ENCODE assay signal across 31 cellular contexts in genomic region chr10:49068672-49069217, GRCh38. TPM values are rescaled to one million over a fixed set of nuclear protein-coding genes. Genes with fewer than 3 reads are reported as not detected.
"Had no signal": no experiment of that assay in that cellular context is flagged by ENCODE, and none has a peak within 500 bp of the region (broad histone marks: within the 10 kb centered on the region; RNA-seq: fewer than 3 reads in every experiment).

No MANE protein-coding gene starts in this region.

- H3K4me3 ChIP-seq: ascending aorta, breast epithelium, esophagus muscularis mucosa, gastrocnemius medialis had no signal

- FAIRE-seq: colon, TTC549 had no signal

- H3K4me1 ChIP-seq: breast epithelium, foreskin keratinocyte, gastrocnemius medialis had no signal

- H3K27ac ChIP-seq: ascending aorta, breast epithelium, esophagus muscularis mucosa, foreskin keratinocyte, gastrocnemius medialis, VCaP had no signal

- DNase-seq: activated CD4-positive, alpha-beta memory T cell treated with anti-CD3 and anti-CD28 coated beads, Interleukin-2, amount 10 ng/mL, durations not matched to agents 7 days and 5 days; activated CD4-positive, alpha-beta T cell treated with anti-CD3 and anti-CD28 coated beads for 1 hour; activated CD4-positive, alpha-beta T cell treated with anti-CD3 and anti-CD28 coated beads for 4 hours; activated CD4-positive, alpha-beta T cell treated with anti-CD3 and anti-CD28 coated beads, Interleukin-2, amount 10 ng/mL, durations not matched to agents 7 days and 5 days; activated CD4-positive, alpha-beta T cell treated with anti-CD3 and anti-CD28 coated beads, Interleukin-2, amount 50 U/mL, for 4 hours; activated CD8-positive, alpha-beta memory T cell treated with anti-CD3 and anti-CD28 coated beads, Interleukin-2, amount 50 U/mL, for 48 hours; activated gamma-delta T cell; activated naive CD4-positive, alpha-beta T cell; activated naive CD4-positive, alpha-beta T cell treated with anti-CD3 and anti-CD28 coated beads, Interleukin-2, amount 10 ng/mL, durations not matched to agents 7 days and 5 days; activated naive CD8-positive, alpha-beta T cell treated with anti-CD3 and anti-CD28 coated beads, Interleukin-2, amount 10 ng/mL, durations not matched to agents 7 days and 5 days; activated T-cell treated with anti-CD3 and anti-CD28 coated beads for 4 hours; activated T-cell treated with anti-CD3 and anti-CD28 coated beads, Interleukin-2, amount 50 U/mL, for 24 hours; activated T-cell treated with anti-CD3 and anti-CD28 coated beads, Interleukin-2, amount 50 U/mL, for 72 hours; caudate nucleus; cortex of kidney; dermis blood vessel endothelial cell; effector CD4-positive, alpha-beta T cell; effector memory CD8-positive, alpha-beta T cell; erythroblast; foreskin keratinocyte; gastrocnemius medialis; glutamatergic neuron; T-helper 2 cell had no signal

- H3K27me3 ChIP-seq: ascending aorta, breast epithelium, esophagus muscularis mucosa, foreskin keratinocyte, gastrocnemius medialis had no signal

- ATAC-seq: activated naive CD4-positive, alpha-beta T cell treated with anti-CD3 and anti-CD28 coated beads, Interleukin-2, amount 50 U/mL, for 72 hours; activated T-cell treated with anti-CD3 and anti-CD28 coated beads, Interleukin-2, amount 50 U/mL, for 72 hours; effector memory CD8-positive, alpha-beta T cell; foreskin keratinocyte; gastrocnemius medialis; WTC11 had no signal

- H3K9me3 ChIP-seq: ascending aorta, breast epithelium, esophagus muscularis mucosa, gastrocnemius medialis had no signal

- H3K36me3 ChIP-seq: breast epithelium, gastrocnemius medialis had no signal

RNA-seq across cellular contexts. Expression of gene VSTM4, which starts 46.6 kb away (rescaled TPM):
- total RNA-seq: activated naive CD4-positive, alpha-beta T cell treated with anti-CD3 and anti-CD28 coated beads, Interleukin-2, amount 50 U/mL, for 72 hours; activated naive CD8-positive, alpha-beta T cell treated with anti-CD3 and anti-CD28 coated beads, Interleukin-2, amount 10 ng/mL, durations not matched to agents 7 days and 5 days; foreskin keratinocyte had no signal
- polyA plus RNA-seq: foreskin keratinocyte had no signal
